9 cellular contexts compared by ENCODE assay signal in genomic region chr1:61318319-61319125, GRCh38.
A peak's percentile ranks its signal among the peaks of the same experiment; 100 is the strongest.
DNase-seq lines count a peak whose midpoint lies in the region; TF ChIP-seq lines count a peak whose summit lies in the region.
"Had no signal": no experiment of that assay in that cellular context is flagged by ENCODE, and none has a peak within 500 bp of the region (broad histone marks: within the 10 kb centered on the region; RNA-seq: fewer than 3 reads in every experiment).

No MANE protein-coding gene starts in this region.

- no peaks in the 10 kb centered on the region for H3K9me3 Mint-ChIP-seq in HFFc6

- H3K36me3 Mint-ChIP-seq in HFFc6 (ENCODE audit: low read depth): no peaks in the 10 kb centered on the region

- H3K36me3 ChIP-seq in Peyer's patch (no peaks in the 10 kb centered on the region), skeletal muscle tissue (ENCODE audit: control insufficient read depth in 3 of 3, insufficient read depth in 3 of 3, low read length in 3 of 3) (no peaks in the 10 kb centered on the region)

- H3K27ac Mint-ChIP-seq in HFFc6: peak overlapping the region; percentile 90

- H3K4me3 ChIP-seq in Peyer's patch: no peak overlapping the region
- H3K4me3 ChIP-seq in skeletal muscle tissue (ENCODE audit: low read length in 3 of 3): peak overlapping the region in 2 of 3 donors; percentile 24 to 54

- peaks cover 2% of the 10 kb centered on the region; the same call in 1 of the 2 replicates for H3K27me3 Mint-ChIP-seq in HFFc6 (ENCODE audit: insufficient read depth)

- TF ChIP-seq CTCF in HFFc6 (IDR thresholded peaks at IDR 0.05): no peak
- no peak for TF ChIP-seq CTCF in Peyer's patch (IDR thresholded peaks at IDR 0.05)

- H3K9me3 ChIP-seq in Peyer's patch (no peaks in the 10 kb centered on the region), skeletal muscle tissue (ENCODE audit: control insufficient read depth in 3 of 3, low read length in 3 of 3) (no peaks in the 10 kb centered on the region)

- peak overlapping the region; percentile 75 for H3K4me3 Mint-ChIP-seq in HFFc6

- H3K27me3 ChIP-seq in Peyer's patch: no peaks in the 10 kb centered on the region
- no peaks in the 10 kb centered on the region for H3K27me3 ChIP-seq in skeletal muscle tissue (ENCODE audit: control insufficient read depth in 3 of 3, insufficient read depth in 3 of 3, low read length in 3 of 3)

- peaks cover 22% of the 10 kb centered on the region for H3K4me1 Mint-ChIP-seq in HFFc6 (ENCODE audit: low read depth)

- DNase-seq in activated CD4-positive, alpha-beta T cell treated with anti-CD3 and anti-CD28 coated beads for 48 hours: peak; percentile 30
- no peak for DNase-seq in activated CD4-positive, alpha-beta T cell treated with anti-CD3 and anti-CD28 coated beads for 4 hours
- DNase-seq in HFFc6: peak; percentile 69
- DNase-seq in Peyer's patch: peak in 1 of 3 donors; percentile 50
- peak; percentile 93 for DNase-seq in fibroblast of gingiva (ENCODE audit: low read depth)
- no peak for DNase-seq in superior temporal gyrus (ENCODE audit: extremely low spot score)
- no peak for DNase-seq in HT-29 (ENCODE audit: low spot score)

- H3K4me1 ChIP-seq in Peyer's patch: peaks cover 0 to 12% (median 0%) of the 10 kb centered on the region in 4 donors
- peaks cover 7 to 15% (median 15%) of the 10 kb centered on the region in 3 donors for H3K4me1 ChIP-seq in skeletal muscle tissue (ENCODE audit: control insufficient read depth in 3 of 3, insufficient read depth in 3 of 3, low read length in 3 of 3)

- no peak for TF ChIP-seq POLR2A in Peyer's patch (IDR thresholded peaks at IDR 0.05)

- H3K9ac ChIP-seq in skeletal muscle tissue (ENCODE audit: low read depth in 1 of 3, low read length in 3 of 3): peak overlapping the region in 1 of 3 donors; percentile 45

- H3K27ac ChIP-seq in Peyer's patch (peak overlapping the region; percentile 8 to 66 (median 52)), skeletal muscle tissue (ENCODE audit: low read depth, low read length) (peak overlapping the region; percentile 76)
- H3K27ac ChIP-seq: C4-2B had no signal

Comparison
In these comparisons a context has a peak if more than half of its experiments do, and no peak if none do; other contexts are left out.
1. DNase-seq: peak in activated CD4-positive, alpha-beta T cell treated with anti-CD3 and anti-CD28 coated beads for 48 hours (single experiment), HFFc6 (single experiment) and fibroblast of gingiva (single experiment); none in activated CD4-positive, alpha-beta T cell treated with anti-CD3 and anti-CD28 coated beads for 4 hours (0 of 2), superior temporal gyrus (single experiment) and HT-29 (single experiment).
2. H3K4me3 ChIP-seq: peak in skeletal muscle tissue (2 of 3); none in Peyer's patch (0 of 4).